26 cellular contexts compared by ENCODE assay signal in genomic region chr22:39417641-39418040, GRCh38. TPM values are rescaled to one million over a fixed set of nuclear protein-coding genes. Genes with fewer than 3 reads are reported as not detected.
"Had no signal": no experiment of that assay in that cellular context is flagged by ENCODE, and none has a peak within 500 bp of the region (broad histone marks: within the 10 kb centered on the region; RNA-seq: fewer than 3 reads in every experiment).

No MANE protein-coding gene starts in this region.

- H3K27me3 ChIP-seq: neutrophil, pancreas, right lobe of liver, suprapubic skin, transverse colon, upper lobe of right lung, uterus had no signal

- H3K36me3 Mint-ChIP-seq: natural killer cell had no signal

- H3K27me3 Mint-ChIP-seq: memory B cell; progenitor cell of endocrine pancreas; stimulated activated naive CD8-positive, alpha-beta T cell treated with anti-CD3 and anti-CD28 coated beads, Interleukin-15, amount 100 ng/mL, for 72 hours had no signal

- H3K4me3 ChIP-seq: coronary artery, lung, pancreas, right lobe of liver, suprapubic skin, transverse colon, upper lobe of right lung, uterus had no signal

- H3K4me1 ChIP-seq: pancreas, upper lobe of right lung, uterus had no signal

- H3K9me3 Mint-ChIP-seq: memory B cell; natural killer cell; stimulated activated naive CD8-positive, alpha-beta T cell treated with anti-CD3 and anti-CD28 coated beads, Interleukin-15, amount 100 ng/mL, for 72 hours had no signal

- H3K27ac ChIP-seq: coronary artery, neutrophil, pancreas, right lobe of liver, suprapubic skin, transverse colon, upper lobe of right lung, uterus had no signal

- DNase-seq: dermis blood vessel endothelial cell; effector memory CD4-positive, alpha-beta T cell; head of caudate nucleus; natural killer cell; right lobe of liver; small intestine; stimulated activated CD4-positive, alpha-beta T cell treated with anti-CD3 and anti-CD28 coated beads, Interleukin-12 subunit alpha, Interleukin-12 subunit beta, amount 100 ng/mL, for 4 hours; stimulated activated CD4-positive, alpha-beta T cell treated with anti-CD3 and anti-CD28 coated beads, Interleukin-1b, Interleukin-23, amount 100 ng/mL, for 48 hours; stimulated activated CD4-positive, alpha-beta T cell treated with anti-CD3 and anti-CD28 coated beads, Interleukin-4, amount 100 ng/mL, for 1 hour; stimulated activated CD8-positive, alpha-beta memory T cell treated with anti-CD3 and anti-CD28 coated beads, Interleukin-4, amount 100 ng/mL, for 48 hours; stimulated activated naive CD4-positive, alpha-beta T cell; stimulated activated naive CD8-positive, alpha-beta T cell treated with anti-CD3 and anti-CD28 coated beads, Interleukin-15, amount 100 ng/mL, for 72 hours; transverse colon; upper lobe of right lung; uterus had no signal

- H3K4me3 Mint-ChIP-seq: memory B cell; natural killer cell; stimulated activated naive CD8-positive, alpha-beta T cell treated with anti-CD3 and anti-CD28 coated beads, Interleukin-15, amount 100 ng/mL, for 72 hours had no signal

- H3K27ac Mint-ChIP-seq: natural killer cell, progenitor cell of endocrine pancreas had no signal

- H3K9me3 ChIP-seq: neutrophil, pancreas, right lobe of liver, suprapubic skin, transverse colon, upper lobe of right lung, uterus had no signal

- ATAC-seq: left lobe of liver; natural killer cell; pancreas; right lobe of liver; stimulated activated naive CD8-positive, alpha-beta T cell treated with anti-CD3 and anti-CD28 coated beads, Interleukin-15, amount 100 ng/mL, for 72 hours; upper lobe of right lung had no signal

- H3K36me3 ChIP-seq: uterus had no signal

- FAIRE-seq: endometrium, frontal cortex, keratinocyte, pancreas, small intestine had no signal

RNA-seq across cellular contexts. Expression of gene MGAT3, which starts 39.2 kb away (rescaled TPM):
- polyA plus RNA-seq: keratinocyte had no signal
